ENCODE assay signal across 2 cellular contexts in the genomic region with DNA sequence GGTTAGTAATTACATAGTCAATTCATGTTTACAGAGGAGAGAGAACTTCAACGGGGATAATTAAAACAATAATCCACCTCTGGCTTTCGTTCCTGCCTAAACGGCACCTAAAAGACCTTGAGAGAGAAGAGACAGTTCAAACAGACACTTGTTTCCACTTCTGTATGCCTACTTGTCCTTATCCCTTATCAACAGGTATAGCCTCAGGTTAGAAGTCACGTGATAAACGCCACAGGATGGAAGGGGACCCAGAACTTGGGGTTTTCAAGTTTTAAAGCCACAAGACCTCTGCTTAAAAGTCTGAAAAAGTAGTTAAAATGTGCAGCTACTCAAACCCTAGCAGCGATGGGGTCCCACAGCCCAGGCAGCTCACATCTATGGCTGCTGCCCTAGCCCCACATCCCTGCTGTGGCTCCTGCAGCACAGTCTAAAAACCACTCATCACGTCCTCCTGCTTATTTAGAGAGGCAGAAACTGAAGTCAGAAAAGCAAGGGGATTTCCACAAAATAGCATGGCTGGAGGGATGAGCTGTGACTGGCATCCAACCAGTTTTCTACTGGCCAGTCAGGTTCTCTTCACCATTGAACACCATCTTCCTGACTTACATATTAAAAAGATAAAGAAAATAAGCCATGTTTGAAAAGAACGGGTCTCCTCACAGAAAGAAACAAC.
A peak's percentile ranks its signal among the peaks of the same experiment; 100 is the strongest.
TF ChIP-seq lines count a peak whose summit lies in the region.

No MANE protein-coding gene starts in this region.

TF ChIP-seq in GM23338, 12 proteins besides CTCF, POLR2A, EP300 and RAD21 (continues in another document):
- TF ChIP-seq NANOG (IDR thresholded peaks at IDR 0.05; ENCODE audit: borderline replicate concordance) (no peak), POLR2AphosphoS5 (IDR thresholded peaks at IDR 0.05; ENCODE audit: low read depth) (no peak), CREB1 (CRISPR knock-in tag; IDR thresholded peaks at IDR 0.05; ENCODE audit: low read depth) (no peak), JUNB (IDR thresholded peaks at IDR 0.05; ENCODE audit: unreplicated experiment) (no peak), ZNF114 (CRISPR knock-in tag; IDR thresholded peaks at IDR 0.05) (no peak)
- TF ChIP-seq, protein P1, sequence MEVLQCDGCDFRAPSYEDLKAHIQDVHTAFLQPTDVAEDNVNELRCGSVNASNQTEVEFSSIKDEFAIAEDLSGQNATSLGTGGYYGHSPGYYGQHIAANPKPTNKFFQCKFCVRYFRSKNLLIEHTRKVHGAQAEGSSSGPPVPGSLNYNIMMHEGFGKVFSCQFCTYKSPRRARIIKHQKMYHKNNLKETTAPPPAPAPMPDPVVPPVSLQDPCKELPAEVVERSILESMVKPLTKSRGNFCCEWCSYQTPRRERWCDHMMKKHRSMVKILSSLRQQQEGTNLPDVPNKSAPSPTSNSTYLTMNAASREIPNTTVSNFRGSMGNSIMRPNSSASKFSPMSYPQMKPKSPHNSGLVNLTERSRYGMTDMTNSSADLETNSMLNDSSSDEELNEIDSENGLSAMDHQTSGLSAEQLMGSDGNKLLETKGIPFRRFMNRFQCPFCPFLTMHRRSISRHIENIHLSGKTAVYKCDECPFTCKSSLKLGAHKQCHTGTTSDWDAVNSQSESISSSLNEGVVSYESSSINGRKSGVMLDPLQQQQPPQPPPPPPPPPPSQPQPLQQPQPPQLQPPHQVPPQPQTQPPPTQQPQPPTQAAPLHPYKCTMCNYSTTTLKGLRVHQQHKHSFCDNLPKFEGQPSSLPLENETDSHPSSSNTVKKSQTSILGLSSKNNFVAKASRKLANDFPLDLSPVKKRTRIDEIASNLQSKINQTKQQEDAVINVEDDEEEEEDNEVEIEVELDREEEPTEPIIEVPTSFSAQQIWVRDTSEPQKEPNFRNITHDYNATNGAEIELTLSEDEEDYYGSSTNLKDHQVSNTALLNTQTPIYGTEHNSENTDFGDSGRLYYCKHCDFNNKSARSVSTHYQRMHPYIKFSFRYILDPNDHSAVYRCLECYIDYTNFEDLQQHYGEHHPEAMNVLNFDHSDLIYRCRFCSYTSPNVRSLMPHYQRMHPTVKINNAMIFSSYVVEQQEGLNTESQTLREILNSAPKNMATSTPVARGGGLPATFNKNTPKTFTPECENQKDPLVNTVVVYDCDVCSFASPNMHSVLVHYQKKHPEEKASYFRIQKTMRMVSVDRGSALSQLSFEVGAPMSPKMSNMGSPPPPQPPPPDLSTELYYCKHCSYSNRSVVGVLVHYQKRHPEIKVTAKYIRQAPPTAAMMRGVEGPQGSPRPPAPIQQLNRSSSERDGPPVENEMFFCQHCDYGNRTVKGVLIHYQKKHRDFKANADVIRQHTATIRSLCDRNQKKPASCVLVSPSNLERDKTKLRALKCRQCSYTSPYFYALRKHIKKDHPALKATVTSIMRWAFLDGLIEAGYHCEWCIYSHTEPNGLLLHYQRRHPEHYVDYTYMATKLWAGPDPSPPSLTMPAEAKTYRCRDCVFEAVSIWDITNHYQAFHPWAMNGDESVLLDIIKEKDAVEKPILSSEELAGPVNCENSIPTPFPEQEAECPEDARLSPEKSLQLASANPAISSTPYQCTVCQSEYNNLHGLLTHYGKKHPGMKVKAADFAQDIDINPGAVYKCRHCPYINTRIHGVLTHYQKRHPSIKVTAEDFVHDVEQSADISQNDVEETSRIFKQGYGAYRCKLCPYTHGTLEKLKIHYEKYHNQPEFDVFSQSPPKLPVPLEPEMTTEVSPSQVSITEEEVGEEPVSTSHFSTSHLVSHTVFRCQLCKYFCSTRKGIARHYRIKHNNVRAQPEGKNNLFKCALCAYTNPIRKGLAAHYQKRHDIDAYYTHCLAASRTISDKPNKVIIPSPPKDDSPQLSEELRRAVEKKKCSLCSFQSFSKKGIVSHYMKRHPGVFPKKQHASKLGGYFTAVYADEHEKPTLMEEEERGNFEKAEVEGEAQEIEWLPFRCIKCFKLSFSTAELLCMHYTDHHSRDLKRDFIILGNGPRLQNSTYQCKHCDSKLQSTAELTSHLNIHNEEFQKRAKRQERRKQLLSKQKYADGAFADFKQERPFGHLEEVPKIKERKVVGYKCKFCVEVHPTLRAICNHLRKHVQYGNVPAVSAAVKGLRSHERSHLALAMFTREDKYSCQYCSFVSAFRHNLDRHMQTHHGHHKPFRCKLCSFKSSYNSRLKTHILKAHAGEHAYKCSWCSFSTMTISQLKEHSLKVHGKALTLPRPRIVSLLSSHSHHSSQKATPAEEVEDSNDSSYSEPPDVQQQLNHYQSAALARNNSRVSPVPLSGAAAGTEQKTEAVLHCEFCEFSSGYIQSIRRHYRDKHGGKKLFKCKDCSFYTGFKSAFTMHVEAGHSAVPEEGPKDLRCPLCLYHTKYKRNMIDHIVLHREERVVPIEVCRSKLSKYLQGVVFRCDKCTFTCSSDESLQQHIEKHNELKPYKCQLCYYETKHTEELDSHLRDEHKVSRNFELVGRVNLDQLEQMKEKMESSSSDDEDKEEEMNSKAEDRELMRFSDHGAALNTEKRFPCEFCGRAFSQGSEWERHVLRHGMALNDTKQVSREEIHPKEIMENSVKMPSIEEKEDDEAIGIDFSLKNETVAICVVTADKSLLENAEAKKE (CRISPR knock-in tag; IDR thresholded peaks at IDR 0.05): no peak
- TF ChIP-seq, protein P2, sequence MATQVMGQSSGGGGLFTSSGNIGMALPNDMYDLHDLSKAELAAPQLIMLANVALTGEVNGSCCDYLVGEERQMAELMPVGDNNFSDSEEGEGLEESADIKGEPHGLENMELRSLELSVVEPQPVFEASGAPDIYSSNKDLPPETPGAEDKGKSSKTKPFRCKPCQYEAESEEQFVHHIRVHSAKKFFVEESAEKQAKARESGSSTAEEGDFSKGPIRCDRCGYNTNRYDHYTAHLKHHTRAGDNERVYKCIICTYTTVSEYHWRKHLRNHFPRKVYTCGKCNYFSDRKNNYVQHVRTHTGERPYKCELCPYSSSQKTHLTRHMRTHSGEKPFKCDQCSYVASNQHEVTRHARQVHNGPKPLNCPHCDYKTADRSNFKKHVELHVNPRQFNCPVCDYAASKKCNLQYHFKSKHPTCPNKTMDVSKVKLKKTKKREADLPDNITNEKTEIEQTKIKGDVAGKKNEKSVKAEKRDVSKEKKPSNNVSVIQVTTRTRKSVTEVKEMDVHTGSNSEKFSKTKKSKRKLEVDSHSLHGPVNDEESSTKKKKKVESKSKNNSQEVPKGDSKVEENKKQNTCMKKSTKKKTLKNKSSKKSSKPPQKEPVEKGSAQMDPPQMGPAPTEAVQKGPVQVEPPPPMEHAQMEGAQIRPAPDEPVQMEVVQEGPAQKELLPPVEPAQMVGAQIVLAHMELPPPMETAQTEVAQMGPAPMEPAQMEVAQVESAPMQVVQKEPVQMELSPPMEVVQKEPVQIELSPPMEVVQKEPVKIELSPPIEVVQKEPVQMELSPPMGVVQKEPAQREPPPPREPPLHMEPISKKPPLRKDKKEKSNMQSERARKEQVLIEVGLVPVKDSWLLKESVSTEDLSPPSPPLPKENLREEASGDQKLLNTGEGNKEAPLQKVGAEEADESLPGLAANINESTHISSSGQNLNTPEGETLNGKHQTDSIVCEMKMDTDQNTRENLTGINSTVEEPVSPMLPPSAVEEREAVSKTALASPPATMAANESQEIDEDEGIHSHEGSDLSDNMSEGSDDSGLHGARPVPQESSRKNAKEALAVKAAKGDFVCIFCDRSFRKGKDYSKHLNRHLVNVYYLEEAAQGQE (IDR thresholded peaks at IDR 0.05; ENCODE audit: unreplicated experiment): no peak
- TF ChIP-seq, protein P3, sequence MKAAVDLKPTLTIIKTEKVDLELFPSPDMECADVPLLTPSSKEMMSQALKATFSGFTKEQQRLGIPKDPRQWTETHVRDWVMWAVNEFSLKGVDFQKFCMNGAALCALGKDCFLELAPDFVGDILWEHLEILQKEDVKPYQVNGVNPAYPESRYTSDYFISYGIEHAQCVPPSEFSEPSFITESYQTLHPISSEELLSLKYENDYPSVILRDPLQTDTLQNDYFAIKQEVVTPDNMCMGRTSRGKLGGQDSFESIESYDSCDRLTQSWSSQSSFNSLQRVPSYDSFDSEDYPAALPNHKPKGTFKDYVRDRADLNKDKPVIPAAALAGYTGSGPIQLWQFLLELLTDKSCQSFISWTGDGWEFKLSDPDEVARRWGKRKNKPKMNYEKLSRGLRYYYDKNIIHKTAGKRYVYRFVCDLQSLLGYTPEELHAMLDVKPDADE (IDR thresholded peaks at IDR 0.05): no peak

TF ChIP-seq in HepG2, 621 proteins besides CTCF, POLR2A, EP300 and RAD21:
- TF ChIP-seq, protein P4, sequence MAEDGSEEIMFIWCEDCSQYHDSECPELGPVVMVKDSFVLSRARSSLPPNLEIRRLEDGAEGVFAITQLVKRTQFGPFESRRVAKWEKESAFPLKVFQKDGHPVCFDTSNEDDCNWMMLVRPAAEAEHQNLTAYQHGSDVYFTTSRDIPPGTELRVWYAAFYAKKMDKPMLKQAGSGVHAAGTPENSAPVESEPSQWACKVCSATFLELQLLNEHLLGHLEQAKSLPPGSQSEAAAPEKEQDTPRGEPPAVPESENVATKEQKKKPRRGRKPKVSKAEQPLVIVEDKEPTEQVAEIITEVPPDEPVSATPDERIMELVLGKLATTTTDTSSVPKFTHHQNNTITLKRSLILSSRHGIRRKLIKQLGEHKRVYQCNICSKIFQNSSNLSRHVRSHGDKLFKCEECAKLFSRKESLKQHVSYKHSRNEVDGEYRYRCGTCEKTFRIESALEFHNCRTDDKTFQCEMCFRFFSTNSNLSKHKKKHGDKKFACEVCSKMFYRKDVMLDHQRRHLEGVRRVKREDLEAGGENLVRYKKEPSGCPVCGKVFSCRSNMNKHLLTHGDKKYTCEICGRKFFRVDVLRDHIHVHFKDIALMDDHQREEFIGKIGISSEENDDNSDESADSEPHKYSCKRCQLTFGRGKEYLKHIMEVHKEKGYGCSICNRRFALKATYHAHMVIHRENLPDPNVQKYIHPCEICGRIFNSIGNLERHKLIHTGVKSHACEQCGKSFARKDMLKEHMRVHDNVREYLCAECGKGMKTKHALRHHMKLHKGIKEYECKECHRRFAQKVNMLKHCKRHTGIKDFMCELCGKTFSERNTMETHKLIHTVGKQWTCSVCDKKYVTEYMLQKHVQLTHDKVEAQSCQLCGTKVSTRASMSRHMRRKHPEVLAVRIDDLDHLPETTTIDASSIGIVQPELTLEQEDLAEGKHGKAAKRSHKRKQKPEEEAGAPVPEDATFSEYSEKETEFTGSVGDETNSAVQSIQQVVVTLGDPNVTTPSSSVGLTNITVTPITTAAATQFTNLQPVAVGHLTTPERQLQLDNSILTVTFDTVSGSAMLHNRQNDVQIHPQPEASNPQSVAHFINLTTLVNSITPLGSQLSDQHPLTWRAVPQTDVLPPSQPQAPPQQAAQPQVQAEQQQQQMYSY (CRISPR knock-in tag; IDR thresholded peaks at IDR 0.05): peak; percentile 86
- TF ChIP-seq, protein P5, sequence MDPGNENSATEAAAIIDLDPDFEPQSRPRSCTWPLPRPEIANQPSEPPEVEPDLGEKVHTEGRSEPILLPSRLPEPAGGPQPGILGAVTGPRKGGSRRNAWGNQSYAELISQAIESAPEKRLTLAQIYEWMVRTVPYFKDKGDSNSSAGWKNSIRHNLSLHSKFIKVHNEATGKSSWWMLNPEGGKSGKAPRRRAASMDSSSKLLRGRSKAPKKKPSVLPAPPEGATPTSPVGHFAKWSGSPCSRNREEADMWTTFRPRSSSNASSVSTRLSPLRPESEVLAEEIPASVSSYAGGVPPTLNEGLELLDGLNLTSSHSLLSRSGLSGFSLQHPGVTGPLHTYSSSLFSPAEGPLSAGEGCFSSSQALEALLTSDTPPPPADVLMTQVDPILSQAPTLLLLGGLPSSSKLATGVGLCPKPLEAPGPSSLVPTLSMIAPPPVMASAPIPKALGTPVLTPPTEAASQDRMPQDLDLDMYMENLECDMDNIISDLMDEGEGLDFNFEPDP (CRISPR knock-in tag; conservative IDR thresholded peaks at IDR 0.05): 0 out of 2 replicates have a peak, but pooled peaks have one; percentile 50
- TF ChIP-seq WIZ (CRISPR knock-in tag; IDR thresholded peaks at IDR 0.05): no peak
- TF ChIP-seq, protein P6, sequence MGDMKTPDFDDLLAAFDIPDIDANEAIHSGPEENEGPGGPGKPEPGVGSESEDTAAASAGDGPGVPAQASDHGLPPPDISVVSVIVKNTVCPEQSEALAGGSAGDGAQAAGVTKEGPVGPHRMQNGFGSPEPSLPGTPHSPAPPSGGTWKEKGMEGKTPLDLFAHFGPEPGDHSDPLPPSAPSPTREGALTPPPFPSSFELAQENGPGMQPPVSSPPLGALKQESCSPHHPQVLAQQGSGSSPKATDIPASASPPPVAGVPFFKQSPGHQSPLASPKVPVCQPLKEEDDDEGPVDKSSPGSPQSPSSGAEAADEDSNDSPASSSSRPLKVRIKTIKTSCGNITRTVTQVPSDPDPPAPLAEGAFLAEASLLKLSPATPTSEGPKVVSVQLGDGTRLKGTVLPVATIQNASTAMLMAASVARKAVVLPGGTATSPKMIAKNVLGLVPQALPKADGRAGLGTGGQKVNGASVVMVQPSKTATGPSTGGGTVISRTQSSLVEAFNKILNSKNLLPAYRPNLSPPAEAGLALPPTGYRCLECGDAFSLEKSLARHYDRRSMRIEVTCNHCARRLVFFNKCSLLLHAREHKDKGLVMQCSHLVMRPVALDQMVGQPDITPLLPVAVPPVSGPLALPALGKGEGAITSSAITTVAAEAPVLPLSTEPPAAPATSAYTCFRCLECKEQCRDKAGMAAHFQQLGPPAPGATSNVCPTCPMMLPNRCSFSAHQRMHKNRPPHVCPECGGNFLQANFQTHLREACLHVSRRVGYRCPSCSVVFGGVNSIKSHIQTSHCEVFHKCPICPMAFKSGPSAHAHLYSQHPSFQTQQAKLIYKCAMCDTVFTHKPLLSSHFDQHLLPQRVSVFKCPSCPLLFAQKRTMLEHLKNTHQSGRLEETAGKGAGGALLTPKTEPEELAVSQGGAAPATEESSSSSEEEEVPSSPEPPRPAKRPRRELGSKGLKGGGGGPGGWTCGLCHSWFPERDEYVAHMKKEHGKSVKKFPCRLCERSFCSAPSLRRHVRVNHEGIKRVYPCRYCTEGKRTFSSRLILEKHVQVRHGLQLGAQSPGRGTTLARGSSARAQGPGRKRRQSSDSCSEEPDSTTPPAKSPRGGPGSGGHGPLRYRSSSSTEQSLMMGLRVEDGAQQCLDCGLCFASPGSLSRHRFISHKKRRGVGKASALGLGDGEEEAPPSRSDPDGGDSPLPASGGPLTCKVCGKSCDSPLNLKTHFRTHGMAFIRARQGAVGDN (CRISPR knock-in tag; IDR thresholded peaks at IDR 0.05): peak; percentile 17; the same call in 1 of the 2 replicates
